ENCODE assay signal across 8 cellular contexts in genomic region chr19:1065606-1066109, GRCh38. TPM values are rescaled to one million over a fixed set of nuclear protein-coding genes. Genes with fewer than 3 reads are reported as not detected.
DNase-seq lines count a peak whose midpoint lies in the region; ATAC-seq and TF ChIP-seq lines count a peak whose summit lies in the region.

No MANE protein-coding gene starts in this region.

- H3K27ac ChIP-seq in PC-3 (ENCODE audit: low read length), result peak overlapping the region; percentile 53
- H3K27ac ChIP-seq in testis, result no peak overlapping the region
- H3K27ac ChIP-seq in osteoblast (ENCODE audit: low read depth, low read length), result no peak overlapping the region

- H3K9me3 Mint-ChIP-seq in activated CD4-positive, alpha-beta T cell treated with anti-CD3 and anti-CD28 coated beads for 36 hours (ENCODE audit: low read depth), result no peaks in the 10 kb centered on the region

- H3K9me2 ChIP-seq in PC-3 (replicated peaks; ENCODE audit: low read length), result no peaks in the 10 kb centered on the region

- H3K4me1 Mint-ChIP-seq in activated CD4-positive, alpha-beta T cell treated with anti-CD3 and anti-CD28 coated beads for 36 hours, result peaks cover 35% of the 10 kb centered on the region

- no peaks in the 10 kb centered on the region for H3K27me3 Mint-ChIP-seq in activated CD4-positive, alpha-beta T cell treated with anti-CD3 and anti-CD28 coated beads for 36 hours

- no TSS peak for BruUV-seq in PC-3 (replicated peaks; lab: Mats Ljungman, UMichigan)

- H2AFZ ChIP-seq in PC-3 (ENCODE audit: low read length) (no peak overlapping the region), osteoblast (ENCODE audit: low read length) (no peak overlapping the region)

- no peak for TF ChIP-seq POLR2A in testis (IDR thresholded peaks at IDR 0.05)

- no peaks in the 10 kb centered on the region for H3K36me3 ChIP-seq in PC-3 (ENCODE audit: low read depth, low read length)
- no peaks in the 10 kb centered on the region for H3K36me3 ChIP-seq in testis (ENCODE audit: low read depth, missing control alignments)
- no peaks in the 10 kb centered on the region for H3K36me3 ChIP-seq in osteoblast (ENCODE audit: insufficient read depth, low read length)

- no peaks in the 10 kb centered on the region for H3K9me3 ChIP-seq in PC-3 (ENCODE audit: low read length)
- H3K9me3 ChIP-seq in testis, result no peaks in the 10 kb centered on the region
- H3K9me3 ChIP-seq in osteoblast (ENCODE audit: low read depth, low read length), result no peaks in the 10 kb centered on the region

- CTCF ChIA-PET in activated CD4-positive, alpha-beta T cell treated with anti-CD3 and anti-CD28 coated beads for 36 hours (lab: Charles Lee), result interaction anchor here (0.7 to 3.3 kb wide), 7 partner anchors 10 to 208 kb away, joined by 3 to 26 read pairs (median 7); partner anchors contain the start of genes RNU6-2 and TMEM259
- CTCF ChIA-PET in PC-3 (lab: Charles Lee), result no interaction called here

- H3K4me2 ChIP-seq in PC-3 (ENCODE audit: low read length) (peak overlapping the region; percentile 87), osteoblast (ENCODE audit: insufficient read depth, low read length) (no peak overlapping the region)

- peak overlapping the region; percentile 21 for H3K4me3 Mint-ChIP-seq in activated CD4-positive, alpha-beta T cell treated with anti-CD3 and anti-CD28 coated beads for 36 hours

- H3K79me2 ChIP-seq in PC-3 (ENCODE audit: low read length), result 0 out of 2 replicates have a peak, but pooled peaks cover 4% of the 10 kb centered on the region
- H3K79me2 ChIP-seq in osteoblast (ENCODE audit: insufficient read depth, low read length), result no peaks in the 10 kb centered on the region

- H3K36me3 Mint-ChIP-seq in activated CD4-positive, alpha-beta T cell treated with anti-CD3 and anti-CD28 coated beads for 36 hours (ENCODE audit: low read depth), result peaks cover 17% of the 10 kb centered on the region

- no peaks in the 10 kb centered on the region for H3F3A ChIP-seq in PC-3 (ENCODE audit: low read length, unreplicated experiment)

- H3K4me1 ChIP-seq in PC-3 (ENCODE audit: insufficient read depth, low read length) (peaks cover 18% of the 10 kb centered on the region), testis (peaks cover 4% of the 10 kb centered on the region), osteoblast (ENCODE audit: insufficient read depth, low read length) (no peaks in the 10 kb centered on the region)

- H4K20me1 ChIP-seq in PC-3 (ENCODE audit: low read length) (no peaks in the 10 kb centered on the region), osteoblast (ENCODE audit: insufficient read depth, low read length) (no peaks in the 10 kb centered on the region)

- POLR2A ChIA-PET in activated CD4-positive, alpha-beta T cell treated with anti-CD3 and anti-CD28 coated beads for 36 hours (lab: Charles Lee), result no interaction called here
- POLR2A ChIA-PET in PC-3 (lab: Charles Lee; ENCODE audit: unreplicated experiment), result interaction anchor here (0.6 kb wide), 2 partner anchors 10 to 82 kb away, joined by 3 to 5 read pairs; partner anchors contain the start of gene WDR18

- H3K9ac ChIP-seq in PC-3 (ENCODE audit: low read length), result no peak overlapping the region

- no peak for ATAC-seq in activated CD4-positive, alpha-beta T cell treated with anti-CD3 and anti-CD28 coated beads for 36 hours
- ATAC-seq in PC-3, result peak; percentile 68
- ATAC-seq in sciatic nerve, result no peak

- DNase-seq in activated CD4-positive, alpha-beta T cell treated with anti-CD3 and anti-CD28 coated beads for 36 hours, result no peak
- no peak for DNase-seq in activated CD4-positive, alpha-beta T cell treated with anti-CD3 and anti-CD28 coated beads for 48 hours
- peak; percentile 72 for DNase-seq in PC-3
- DNase-seq in epithelial cell of esophagus (ENCODE audit: low read depth), result peak; percentile 56
- peak; percentile 56 for DNase-seq in sciatic nerve (ENCODE audit: low spot score)
- no peak for DNase-seq in testis
- no peak for DNase-seq in HCEC 1CT
- DNase-seq in osteoblast (ENCODE audit: insufficient read length, low spot score, missing footprints), result no peak

- no peak overlapping the region for H3K27ac Mint-ChIP-seq in activated CD4-positive, alpha-beta T cell treated with anti-CD3 and anti-CD28 coated beads for 36 hours

- WGBS in testis, 2 donors, result 67% methylated on average over 17 of the region's 17 CpGs; no CpG with 5 or more reads in 1 of the 2 donors

- H3K27me3 ChIP-seq in PC-3 (ENCODE audit: low read length), result no peaks in the 10 kb centered on the region
- H3K27me3 ChIP-seq in testis, result peaks cover 2% of the 10 kb centered on the region
- H3K27me3 ChIP-seq in osteoblast (ENCODE audit: insufficient read depth, low read length), result peaks cover 37% of the 10 kb centered on the region

- H3K4me3 ChIP-seq in PC-3 (ENCODE audit: low read length) (peak overlapping the region; percentile 73; the same call in 1 of the 2 replicates), epithelial cell of esophagus (ENCODE audit: low read length) (no peak overlapping the region), testis (no peak overlapping the region), osteoblast (ENCODE audit: insufficient read depth, low read length) (no peak overlapping the region)

- intact Hi-C loops in activated CD4-positive, alpha-beta T cell treated with anti-CD3 and anti-CD28 coated beads for 36 hours (cut with DNase I, micrococcal nuclease), result loop anchor here (2.0 to 10.0 kb wide), 9 partner anchors 37 to 789 kb away; partner anchors contain the start of genes ATP5F1D (in 1 of the 2), CNN2 (in 1 of the 2), GPX4 (in 1 of the 2) and MIDN (in 1 of the 2)
- intact Hi-C loops in PC-3 (cut with micrococcal nuclease) (loop anchor here (5.0 kb wide), 1 partner anchor 37 kb away; the partner anchor contains the start of gene GPX4), sciatic nerve (cut with DNase I) (no loop called here), testis (cut with DNase I; ENCODE audit: low total_unique reads) (no loop called here)

- TF ChIP-seq CTCF in PC-3 (conservative IDR thresholded peaks at IDR 0.05; ENCODE audit: low read depth, low read length), result no peak
- no peak for TF ChIP-seq CTCF in epithelial cell of esophagus (IDR thresholded peaks at IDR 0.05; ENCODE audit: insufficient read depth, low read depth, low read length, missing control alignments)
- TF ChIP-seq CTCF in testis (IDR thresholded peaks at IDR 0.05), result no peak
- TF ChIP-seq CTCF in osteoblast (IDR thresholded peaks at IDR 0.05; ENCODE audit: extremely low read depth, low read depth, low read length), result no peak

RNA-seq across cellular contexts. Expression of gene ARHGAP45, which starts 1.3 kb away (rescaled TPM):
- 100 to 1,000 TPM; 107 to 137 TPM for total RNA-seq in activated CD4-positive, alpha-beta T cell treated with anti-CD3 and anti-CD28 coated beads for 36 hours
- total RNA-seq in PC-3 (2014; rRNA removed) (45.3 and 68.4 TPM in 2 replicates), sciatic nerve (26.2 TPM), testis (10 to 100 TPM; 20.7 to 31.7 TPM), osteoblast (0.59 and 0.72 TPM in 2 replicates)
- polyA plus RNA-seq in testis (ENCODE audit: insufficient read depth, low read depth, low replicate concordance), result 14.1 TPM

RNA-seq across cellular contexts. Expression of gene ABCA7, which starts 25.8 kb away (rescaled TPM):
- total RNA-seq in activated CD4-positive, alpha-beta T cell treated with anti-CD3 and anti-CD28 coated beads for 36 hours, result 10 to 100 TPM; 14.4 to 16.9 TPM
- total RNA-seq in PC-3 (2014; rRNA removed) (27.3 and 31.3 TPM in 2 replicates), sciatic nerve (17.3 TPM), testis (10 to 100 TPM; 12.1 to 14.6 TPM), osteoblast (33.3 and 43.0 TPM in 2 replicates)
- 7.3 TPM for polyA plus RNA-seq in testis (ENCODE audit: insufficient read depth, low read depth, low replicate concordance)

RNA-seq across cellular contexts. Expression of gene POLR2E, which starts 29.5 kb away (rescaled TPM):
- total RNA-seq in activated CD4-positive, alpha-beta T cell treated with anti-CD3 and anti-CD28 coated beads for 36 hours, result 100 to 1,000 TPM; 171 to 229 TPM
- 335 and 375 TPM in 2 replicates for total RNA-seq in PC-3 (2014; rRNA removed)
- total RNA-seq in sciatic nerve, result 99.8 TPM
- total RNA-seq in testis, result 100 to 1,000 TPM in 1 of 2 donors, 10 to 100 TPM in 1; 96.5 to 143 TPM
- polyA plus RNA-seq in testis (ENCODE audit: insufficient read depth, low read depth, low replicate concordance), result 246 TPM
- total RNA-seq in osteoblast, result 70.2 and 74.0 TPM in 2 replicates

RNA-seq across cellular contexts. Expression of gene GPX4, which starts 38.1 kb away (rescaled TPM):
- 100 to 1,000 TPM; 192 to 218 TPM for total RNA-seq in activated CD4-positive, alpha-beta T cell treated with anti-CD3 and anti-CD28 coated beads for 36 hours
- total RNA-seq in PC-3 (2014; rRNA removed) (517 and 644 TPM in 2 replicates), sciatic nerve (239 TPM), testis (1,000 to 10,000 TPM; 1,153 to 1,773 TPM), osteoblast (515 TPM in 2 replicates)
- 1,893 TPM for polyA plus RNA-seq in testis (ENCODE audit: insufficient read depth, low read depth, low replicate concordance)

RNA-seq across cellular contexts. Expression of gene CNN2, which starts 39.2 kb away (rescaled TPM):
- 100 to 1,000 TPM; 108 to 130 TPM for total RNA-seq in activated CD4-positive, alpha-beta T cell treated with anti-CD3 and anti-CD28 coated beads for 36 hours
- total RNA-seq in PC-3 (2014; rRNA removed) (97.9 and 107 TPM in 2 replicates), sciatic nerve (120 TPM), testis (10 to 100 TPM; 19.1 to 28.0 TPM), osteoblast (537 and 594 TPM in 2 replicates)
- polyA plus RNA-seq in testis (ENCODE audit: insufficient read depth, low read depth, low replicate concordance), result 36.4 TPM

Comparison
In these comparisons a context has a peak if more than half of its experiments do, and no peak if none do; other contexts are left out.
1. DNase-seq: peak in PC-3 (single experiment), epithelial cell of esophagus (single experiment) and sciatic nerve (single experiment); none in activated CD4-positive, alpha-beta T cell treated with anti-CD3 and anti-CD28 coated beads for 36 hours (single experiment), activated CD4-positive, alpha-beta T cell treated with anti-CD3 and anti-CD28 coated beads for 48 hours (single experiment), testis (single experiment), HCEC 1CT (single experiment) and osteoblast (single experiment).
2. RNA of gene ARHGAP45, which starts 1.3 kb away (total RNA-seq): 107 to 137 TPM in activated CD4-positive, alpha-beta T cell treated with anti-CD3 and anti-CD28 coated beads for 36 hours, 45.3 to 68.4 TPM in PC-3, 20.7 to 31.7 TPM in testis and 26.2 TPM in sciatic nerve (single experiment); 0.59 to 0.72 TPM in osteoblast; every median in the first group is over 10 times any median in the second.
3. intact Hi-C loops: an anchor here in activated CD4-positive, alpha-beta T cell treated with anti-CD3 and anti-CD28 coated beads for 36 hours (2.0 to 10.0 kb wide) and PC-3 (5.0 kb wide); none called in sciatic nerve and testis.